7 cellular contexts compared by ENCODE assay signal in the genomic region with DNA sequence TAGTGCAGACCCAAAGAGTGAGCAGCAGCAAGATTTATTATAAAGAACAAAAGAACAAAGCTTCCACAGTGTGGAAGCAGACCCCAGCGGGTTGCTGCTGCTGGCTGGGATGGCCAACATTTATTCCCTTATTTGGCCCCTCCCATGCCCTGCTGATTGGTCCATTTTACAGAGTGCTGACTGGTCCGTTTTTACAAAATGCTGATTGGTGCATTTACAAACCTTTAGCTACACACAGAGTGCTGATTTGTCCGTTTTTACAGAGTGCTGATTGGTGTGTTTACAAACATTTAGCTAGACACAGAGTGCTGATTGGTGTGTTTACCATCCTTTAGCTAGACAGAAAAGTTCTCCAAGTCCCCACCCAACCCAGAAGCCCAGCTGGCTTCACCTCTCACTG.
DNase-seq lines count a peak whose midpoint lies in the region; ATAC-seq, FAIRE-seq and TF ChIP-seq lines count a peak whose summit lies in the region.
"Not testable (repeated sequence)": the region's sequence is repeated elsewhere in the genome, so short reads cannot be mapped to it uniquely, and the experiment has no call there.

No MANE protein-coding gene starts in this region.

- H3K14ac ChIP-seq in IMR-90 (replicated peaks; ENCODE audit: low read depth, low read length): not testable (repeated sequence)

- H3K27me3 ChIP-seq in CD4-positive, alpha-beta T cell (ENCODE audit: control insufficient read depth, insufficient read depth, low read length); IMR-90 (ENCODE audit: control insufficient read depth, insufficient read depth, low read length); PC-3 (ENCODE audit: low read length); K562 (ENCODE audit: control insufficient read depth in 2 of 2, insufficient read depth in 2 of 2, low read length in 2 of 2); naive thymus-derived CD4-positive, alpha-beta T cell (ENCODE audit: control insufficient read depth in 2 of 2, insufficient read depth in 2 of 2, low read length in 2 of 2); skeletal muscle satellite cell (ENCODE audit: control insufficient read depth, insufficient read depth, low read length): not testable (repeated sequence)

- not testable (repeated sequence) for H4K20me1 ChIP-seq in IMR-90 (ENCODE audit: insufficient read depth, low read length); PC-3 (ENCODE audit: low read length); K562 (replicated peaks; ENCODE audit: control insufficient read depth, insufficient read depth, low read length)

- not testable (repeated sequence) for DNase-seq in CD4-positive, alpha-beta T cell; IMR-90; PC-3; activated CD8-positive, alpha-beta T cell treated with anti-CD3 and anti-CD28 coated beads, Interleukin-2, amount 10 ng/mL, durations not matched to agents 7 days and 5 days; K562 (ENCODE audit: extremely low read depth in 1 of 4, low spot score in 3 of 4)
- peak in 1 of 9 donors; percentile 1 for DNase-seq in naive thymus-derived CD4-positive, alpha-beta T cell

- H3K9ac ChIP-seq in IMR-90 (ENCODE audit: low read depth, low read length); PC-3 (ENCODE audit: low read length); K562 (ENCODE audit: insufficient read depth in 1 of 2, low read depth in 2 of 2, low read length in 2 of 2); skeletal muscle satellite cell (ENCODE audit: low read depth, low read length): not testable (repeated sequence)

- not testable (repeated sequence) for TF ChIP-seq RAD21 in IMR-90 (IDR thresholded peaks at IDR 0.05; ENCODE audit: low read length); K562 (CRISPR knock-in tag; conservative IDR thresholded peaks at IDR 0.05 in 1 of 2, IDR thresholded peaks at IDR 0.05 in 1 of 2)

- not testable (repeated sequence) for H3K4ac ChIP-seq in IMR-90 (ENCODE audit: low read depth, low read length)

- H2AFZ ChIP-seq in IMR-90 (replicated peaks; ENCODE audit: low read length, poor library complexity); K562 (ENCODE audit: low read depth, low read length): not testable (repeated sequence)
- H2AFZ ChIP-seq in PC-3 (ENCODE audit: low read length): 0 out of 2 replicates have a peak overlapping the region, but pooled peaks have one; percentile 86

- not testable (repeated sequence) for BruUV-seq in IMR-90 (replicated peaks; lab: Mats Ljungman, UMichigan); PC-3 (replicated peaks; lab: Mats Ljungman, UMichigan); K562 (replicated peaks; lab: Mats Ljungman, UMichigan)

- H3K18ac ChIP-seq in IMR-90 (ENCODE audit: low read depth, low read length): not testable (repeated sequence)

- H3F3A ChIP-seq in PC-3 (ENCODE audit: low read length, unreplicated experiment): not testable (repeated sequence)

- intact Hi-C loops in CD4-positive, alpha-beta T cell (cut with DNase I, micrococcal nuclease): loop anchor here (5.0 to 10.0 kb wide), 3 partner anchors 582 to 1435 kb away; a partner anchor contains a TSS
- intact Hi-C loops in IMR-90 (cut with micrococcal nuclease); PC-3 (cut with micrococcal nuclease); K562 (cut with micrococcal nuclease): not testable (repeated sequence)
- intact Hi-C loops in naive thymus-derived CD4-positive, alpha-beta T cell (cut with micrococcal nuclease): loop anchor here in 1 of 2 donors (5.0 kb wide), 2 partner anchors 1407 to 1772 kb away; no protein-coding TSS in a partner anchor

- not testable (repeated sequence) for H2AK9ac ChIP-seq in IMR-90 (replicated peaks; ENCODE audit: low read depth, low read length, poor library complexity)

- TF ChIP-seq POLR2A in IMR-90 (IDR thresholded peaks at IDR 0.05; ENCODE audit: low read depth, low read length); K562 (conservative IDR thresholded peaks at IDR 0.05): not testable (repeated sequence)

- FAIRE-seq in K562 (lab: Jason Lieb, UNC): not testable (repeated sequence)

- not testable (repeated sequence) for TF ChIP-seq CTCF in CD4-positive, alpha-beta T cell (IDR thresholded peaks at IDR 0.05); IMR-90 (conservative IDR thresholded peaks at IDR 0.05; ENCODE audit: low read depth, low read length); PC-3 (conservative IDR thresholded peaks at IDR 0.05; ENCODE audit: low read depth, low read length); K562 (IDR thresholded peaks at IDR 0.05 in 2 of 3, conservative IDR thresholded peaks at IDR 0.05 in 1 of 3; ENCODE audit: insufficient read depth in 2 of 3, low read depth in 1 of 3, low read length in 3 of 3)

- H3K27ac Mint-ChIP-seq in CD4-positive, alpha-beta T cell; activated CD8-positive, alpha-beta T cell treated with anti-CD3 and anti-CD28 coated beads, Interleukin-2, amount 10 ng/mL, durations not matched to agents 7 days and 5 days: not testable (repeated sequence)
- peak overlapping the region in 7 of 9 donors; percentile 7 to 94 (median 83) for H3K27ac Mint-ChIP-seq in naive thymus-derived CD4-positive, alpha-beta T cell

- H3K4me1 Mint-ChIP-seq in CD4-positive, alpha-beta T cell (ENCODE audit: low read depth): peaks cover 21% of the 10 kb centered on the region
- peaks cover 18% of the 10 kb centered on the region for H3K4me1 Mint-ChIP-seq in activated CD8-positive, alpha-beta T cell treated with anti-CD3 and anti-CD28 coated beads, Interleukin-2, amount 10 ng/mL, durations not matched to agents 7 days and 5 days (ENCODE audit: low read depth)
- H3K4me1 Mint-ChIP-seq in naive thymus-derived CD4-positive, alpha-beta T cell: peaks cover 0 to 31% (median 18%) of the 10 kb centered on the region in 7 donors

- POLR2A ChIA-PET in CD4-positive, alpha-beta T cell (lab: Charles Lee); IMR-90 (lab: Charles Lee; ENCODE audit: unreplicated experiment); PC-3 (lab: Charles Lee; ENCODE audit: unreplicated experiment); activated CD8-positive, alpha-beta T cell treated with anti-CD3 and anti-CD28 coated beads, Interleukin-2, amount 10 ng/mL, durations not matched to agents 7 days and 5 days (lab: Charles Lee); K562 (lab: Yijun Ruan, JAX); naive thymus-derived CD4-positive, alpha-beta T cell (lab: Charles Lee): not testable (repeated sequence)

- not testable (repeated sequence) for H2BK20ac ChIP-seq in IMR-90 (ENCODE audit: low read depth, low read length)

- H3K4me1 ChIP-seq in IMR-90 (ENCODE audit: control insufficient read depth, insufficient read depth, low read length); PC-3 (ENCODE audit: insufficient read depth, low read length); K562 (replicated peaks in 1 of 2; ENCODE audit: control insufficient read depth in 2 of 2, insufficient read depth in 2 of 2, low read length in 2 of 2); naive thymus-derived CD4-positive, alpha-beta T cell (ENCODE audit: control insufficient read depth in 2 of 2, insufficient read depth in 2 of 2, low read length in 2 of 2); skeletal muscle satellite cell (ENCODE audit: control insufficient read depth, insufficient read depth, low read length): not testable (repeated sequence)

- dilution Hi-C loops in IMR-90 (cut with HindIII; ENCODE audit: low sequenced_read_pairs, unreplicated experiment): not testable (repeated sequence)

- not testable (repeated sequence) for H3K36me3 ChIP-seq in IMR-90 (ENCODE audit: control insufficient read depth, insufficient read depth, low read length); PC-3 (ENCODE audit: low read depth, low read length); K562 (ENCODE audit: control insufficient read depth, insufficient read depth, low read length); naive thymus-derived CD4-positive, alpha-beta T cell (ENCODE audit: control insufficient read depth in 2 of 3, insufficient read depth in 3 of 3, low read length in 3 of 3); skeletal muscle satellite cell (ENCODE audit: insufficient read depth, low read length)

- not testable (repeated sequence) for H2AK5ac ChIP-seq in IMR-90 (ENCODE audit: low read depth, low read length)

- H3K36me3 Mint-ChIP-seq in CD4-positive, alpha-beta T cell (ENCODE audit: low read depth); naive thymus-derived CD4-positive, alpha-beta T cell: not testable (repeated sequence)
- peaks cover 10% of the 10 kb centered on the region for H3K36me3 Mint-ChIP-seq in activated CD8-positive, alpha-beta T cell treated with anti-CD3 and anti-CD28 coated beads, Interleukin-2, amount 10 ng/mL, durations not matched to agents 7 days and 5 days (ENCODE audit: low read depth)

- not testable (repeated sequence) for H3K9me3 ChIP-seq in CD4-positive, alpha-beta T cell (ENCODE audit: control insufficient read depth, low read length); IMR-90 (ENCODE audit: control insufficient read depth, insufficient read depth, low read length); PC-3 (ENCODE audit: low read length); K562 (replicated peaks; ENCODE audit: control insufficient read depth, insufficient read depth, low read depth, low read length); naive thymus-derived CD4-positive, alpha-beta T cell (ENCODE audit: control insufficient read depth in 2 of 3, low read length in 3 of 3); skeletal muscle satellite cell (replicated peaks; ENCODE audit: low read length)

- not testable (repeated sequence) for H3K56ac ChIP-seq in IMR-90 (ENCODE audit: extremely low read depth, insufficient read depth, low read length)

- not testable (repeated sequence) for H3K9me3 Mint-ChIP-seq in CD4-positive, alpha-beta T cell; naive thymus-derived CD4-positive, alpha-beta T cell
- peaks cover 12% of the 10 kb centered on the region for H3K9me3 Mint-ChIP-seq in activated CD8-positive, alpha-beta T cell treated with anti-CD3 and anti-CD28 coated beads, Interleukin-2, amount 10 ng/mL, durations not matched to agents 7 days and 5 days (ENCODE audit: insufficient read depth)

- TF ChIP-seq EP300 in K562 (IDR thresholded peaks at IDR 0.05; ENCODE audit: low read length): not testable (repeated sequence)

- CTCF ChIA-PET in CD4-positive, alpha-beta T cell (lab: Charles Lee); IMR-90 (lab: Yijun Ruan, JAX); PC-3 (lab: Charles Lee); activated CD8-positive, alpha-beta T cell treated with anti-CD3 and anti-CD28 coated beads, Interleukin-2, amount 10 ng/mL, durations not matched to agents 7 days and 5 days (lab: Charles Lee); K562 (lab: Yijun Ruan, JAX; ENCODE audit: low intra/inter-chr PET ratio); naive thymus-derived CD4-positive, alpha-beta T cell (lab: Charles Lee): not testable (repeated sequence)

- H4K5ac ChIP-seq in IMR-90 (ENCODE audit: low read depth, low read length): not testable (repeated sequence)

- H3K4me2 ChIP-seq in IMR-90 (ENCODE audit: low read depth, low read length); PC-3 (ENCODE audit: low read length); K562 (ENCODE audit: insufficient read depth, low read length): not testable (repeated sequence)
- peak overlapping the region; percentile 74 for H3K4me2 ChIP-seq in skeletal muscle satellite cell (ENCODE audit: low read length)

- not testable (repeated sequence) for H3K9me2 ChIP-seq in PC-3 (replicated peaks; ENCODE audit: low read length)

- H4K91ac ChIP-seq in IMR-90 (ENCODE audit: insufficient read depth, low read depth, low read length): not testable (repeated sequence)

- H3K27me3 Mint-ChIP-seq in CD4-positive, alpha-beta T cell; activated CD8-positive, alpha-beta T cell treated with anti-CD3 and anti-CD28 coated beads, Interleukin-2, amount 10 ng/mL, durations not matched to agents 7 days and 5 days (ENCODE audit: low read depth): not testable (repeated sequence)
- peaks cover 0 to 13% (median 6%) of the 10 kb centered on the region in 5 donors for H3K27me3 Mint-ChIP-seq in naive thymus-derived CD4-positive, alpha-beta T cell

- H3K79me1 ChIP-seq in IMR-90 (ENCODE audit: low read depth in 1 of 2, low read length in 2 of 2): not testable (repeated sequence)

- not testable (repeated sequence) for ATAC-seq in CD4-positive, alpha-beta T cell (ENCODE audit: poor library complexity); IMR-90 (ENCODE audit: low read depth); PC-3; activated CD8-positive, alpha-beta T cell treated with anti-CD3 and anti-CD28 coated beads, Interleukin-2, amount 10 ng/mL, durations not matched to agents 7 days and 5 days; K562; naive thymus-derived CD4-positive, alpha-beta T cell

- H2BK120ac ChIP-seq in IMR-90 (ENCODE audit: low read depth, low read length): not testable (repeated sequence)

- H3K9me1 ChIP-seq in IMR-90 (ENCODE audit: insufficient read depth, low read length); K562 (ENCODE audit: control insufficient read depth, insufficient read depth, low read length): not testable (repeated sequence)

- H4K8ac ChIP-seq in IMR-90 (ENCODE audit: low read depth in 2 of 2, low read length in 2 of 2): not testable (repeated sequence)

- not testable (repeated sequence) for H3K79me2 ChIP-seq in PC-3 (ENCODE audit: low read length); K562 (ENCODE audit: control insufficient read depth, insufficient read depth, low read length)

- H3K27ac ChIP-seq in CD4-positive, alpha-beta T cell (ENCODE audit: low read depth, low read length); IMR-90 (ENCODE audit: insufficient read depth, low read length); PC-3 (ENCODE audit: low read length); K562 (ENCODE audit: extremely low read depth, low read depth, low read length); naive thymus-derived CD4-positive, alpha-beta T cell (ENCODE audit: low read depth, low read length): not testable (repeated sequence)

- H3K23ac ChIP-seq in IMR-90 (ENCODE audit: low read depth, low read length): not testable (repeated sequence)

- no CpG with 5 or more reads among the region's 3 CpGs for WGBS in IMR-90 (ENCODE audit: extremely low coverage in 2 of 2, insufficient read length in 1 of 2), 2 experiments
- WGBS in K562 (ENCODE audit: insufficient coverage, low coverage, missing lambda C conversion rate): 0% methylated on average over 3 of the region's 3 CpGs

- peak overlapping the region; percentile 89 for H3K4me3 Mint-ChIP-seq in CD4-positive, alpha-beta T cell
- H3K4me3 Mint-ChIP-seq in activated CD8-positive, alpha-beta T cell treated with anti-CD3 and anti-CD28 coated beads, Interleukin-2, amount 10 ng/mL, durations not matched to agents 7 days and 5 days: peak overlapping the region; percentile 75
- peak overlapping the region in 7 of 10 donors; percentile 47 to 89 (median 87) for H3K4me3 Mint-ChIP-seq in naive thymus-derived CD4-positive, alpha-beta T cell

- H2BK15ac ChIP-seq in IMR-90 (ENCODE audit: low read depth, low read length): not testable (repeated sequence)

- in situ Hi-C loops in IMR-90 (cut with MboI; ENCODE audit: low sequenced_read_pairs): loop anchor here (25.0 kb wide), 1 partner anchor 97 kb away; no protein-coding TSS in a partner anchor
- in situ Hi-C loops in K562 (cut with MboI): not testable (repeated sequence)

- H2BK5ac ChIP-seq in IMR-90 (ENCODE audit: low read depth, low read length, poor library complexity, severe bottlenecking): not testable (repeated sequence)

- not testable (repeated sequence) for H3K4me3 ChIP-seq in IMR-90 (ENCODE audit: insufficient read depth, low read depth, low read length); PC-3 (ENCODE audit: low read length); K562
- H3K4me3 ChIP-seq in naive thymus-derived CD4-positive, alpha-beta T cell (ENCODE audit: low read length): peak overlapping the region; percentile 56
- H3K4me3 ChIP-seq in skeletal muscle satellite cell (ENCODE audit: low read length): peak overlapping the region; percentile 72
